ENCODE assay signal across 21 cellular contexts in the genomic region with DNA sequence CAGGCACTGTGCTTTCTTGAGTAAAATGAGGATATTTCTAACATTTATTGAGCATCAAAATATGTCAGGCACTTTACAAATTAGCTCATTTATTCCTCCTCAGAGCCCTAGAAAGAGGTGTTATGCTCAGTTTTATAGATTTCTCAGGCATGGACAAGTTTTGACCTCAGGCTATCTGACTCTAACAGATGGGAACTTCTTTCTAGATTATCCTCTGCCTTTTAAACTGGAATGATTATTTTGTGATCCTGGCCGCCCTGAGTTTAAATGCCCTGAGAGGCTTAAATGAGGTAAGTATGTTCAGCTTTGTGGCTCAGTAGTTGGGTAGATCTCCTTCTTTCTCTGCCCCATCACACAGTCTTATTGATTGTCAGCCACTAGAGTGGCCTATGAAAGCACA.
"Had no signal": no experiment of that assay in that cellular context is flagged by ENCODE, and none has a peak within 500 bp of the region (broad histone marks: within the 10 kb centered on the region; RNA-seq: fewer than 3 reads in every experiment).

No MANE protein-coding gene starts in this region.

- H3K36me3 ChIP-seq: colonic mucosa, esophagus squamous epithelium, gastrocnemius medialis, heart right ventricle, left lung, lower lobe of right lung had no signal

- H3K4me3 Mint-ChIP-seq: mesothelial cell of epicardium had no signal

- H3K9me3 ChIP-seq: colonic mucosa, esophagus squamous epithelium, gastrocnemius medialis, heart right ventricle, left lung, lower lobe of right lung, mucosa of descending colon had no signal

- H3K36me3 Mint-ChIP-seq: mesothelial cell of epicardium had no signal

- H3K4me1 ChIP-seq: colonic mucosa, gastrocnemius medialis, lower lobe of right lung had no signal

- H3K27me3 ChIP-seq: colonic mucosa, dorsolateral prefrontal cortex, esophagus squamous epithelium, gastrocnemius medialis, heart right ventricle, left lung had no signal

- H3K9me3 Mint-ChIP-seq: mesothelial cell of epicardium had no signal

- ATAC-seq: esophagus mucosa, gastrocnemius medialis, heart right ventricle, left cardiac atrium, left lung, left ventricle myocardium superior, lower lobe of right lung, mucosa of descending colon had no signal

- H3K27ac Mint-ChIP-seq: mesothelial cell of epicardium had no signal

- H3K27ac ChIP-seq: colonic mucosa, dorsolateral prefrontal cortex, esophagus squamous epithelium, gastrocnemius medialis, heart right ventricle, left lung, lower lobe of right lung had no signal

- DNase-seq: colonic mucosa; dermis blood vessel endothelial cell; dorsolateral prefrontal cortex; effector CD4-positive, alpha-beta T cell; effector memory CD4-positive, alpha-beta T cell; esophagus squamous epithelium; foreskin fibroblast; foreskin melanocyte; gastrocnemius medialis; glutamatergic neuron; head of caudate nucleus; heart right ventricle; hippocampal formation; left cardiac atrium; left lung; left ventricle myocardium superior; lower lobe of right lung; mesenchymal stem cell; mucosa of descending colon had no signal

- H3K4me3 ChIP-seq: colonic mucosa, dorsolateral prefrontal cortex, esophagus squamous epithelium, gastrocnemius medialis, heart right ventricle, left lung, lower lobe of right lung, mucosa of descending colon had no signal
